8 cellular contexts compared by ENCODE assay signal in genomic region chrX:103918584-103919335, GRCh38. TPM values are rescaled to one million over a fixed set of nuclear protein-coding genes. Genes with fewer than 3 reads are reported as not detected.
DNase-seq lines count a peak whose midpoint lies in the region; ATAC-seq and TF ChIP-seq lines count a peak whose summit lies in the region.

No MANE protein-coding gene starts in this region.

- H3K27ac ChIP-seq in liver (ENCODE audit: low read depth in 1 of 2, low read length in 2 of 2), result peak overlapping the region; percentile 46 to 58

- no peaks in the 10 kb centered on the region for H3K36me3 ChIP-seq in liver (ENCODE audit: control insufficient read depth in 4 of 4, insufficient read depth in 3 of 4, low read depth in 1 of 4, low read length in 3 of 4)

- peak overlapping the region in 1 of 2 donors; percentile 37 for H3K9ac ChIP-seq in liver (ENCODE audit: low read depth in 1 of 2, low read length in 2 of 2)

- TF ChIP-seq CTCF in AG10803 (conservative IDR thresholded peaks at IDR 0.05; ENCODE audit: low read length) (no peak), liver (IDR thresholded peaks at IDR 0.05; ENCODE audit: low read depth, low read length, missing input control) (no peak)

- TF ChIP-seq RAD21 in liver (IDR thresholded peaks at IDR 0.05), result no peak

- H3K4me3 ChIP-seq in AG10803 (ENCODE audit: low read length) (peak overlapping the region; percentile 64), liver (ENCODE audit: low read depth in 1 of 3, low read length in 3 of 3) (peak overlapping the region; percentile 33 to 59 (median 41))

- peaks cover 0 to 14% (median 0%) of the 10 kb centered on the region in 4 donors for H3K27me3 ChIP-seq in liver (ENCODE audit: control insufficient read depth in 4 of 4, insufficient read depth in 4 of 4, low read length in 3 of 4)

- peak; percentile 66 for ATAC-seq in GM18868 (IDR thresholded peaks at IDR 0.05; ENCODE audit: unreplicated experiment)
- ATAC-seq in HG03064 (IDR thresholded peaks at IDR 0.05; ENCODE audit: low read depth, unreplicated experiment), result peak; percentile 61

- H3K4me1 ChIP-seq in liver (ENCODE audit: control insufficient read depth in 4 of 4, insufficient read depth in 4 of 4, low read length in 3 of 4), result peaks cover 0 to 8% (median 4%) of the 10 kb centered on the region in 4 donors

- DNase-seq in AG10803 (ENCODE audit: low read depth), result peak; percentile 56
- peak; percentile 21 for DNase-seq in NCI-H2171 (lab: John Stamatoyannopoulos, UW)
- DNase-seq in activated CD4-positive, alpha-beta T cell treated with anti-CD3 and anti-CD28 coated beads for 24 hours (ENCODE audit: low read depth in 2 of 2), result peak; percentile 25 to 32
- peak; percentile 16 for DNase-seq in dedifferentiated amniotic fluid mesenchymal stem cell (ENCODE audit: extremely low spot score)
- peak; percentile 52 for DNase-seq in stimulated activated CD4-positive, alpha-beta T cell treated with anti-CD3 and anti-CD28 coated beads, Interleukin-4, amount 100 ng/mL, for 24 hours

- WGBS in liver, result 1% methylated on average over 65 of the region's 65 CpGs

- no peaks in the 10 kb centered on the region for H3K9me3 ChIP-seq in liver (ENCODE audit: control insufficient read depth in 4 of 4, low read length in 3 of 4)

TF ChIP-seq in liver, 16 proteins besides CTCF, POLR2A, EP300 and RAD21:
- no peak for TF ChIP-seq MAX (IDR thresholded peaks at IDR 0.05)
- TF ChIP-seq YY1 (IDR thresholded peaks at IDR 0.05), result no peak
- no peak for TF ChIP-seq JUND (IDR thresholded peaks at IDR 0.05)
- TF ChIP-seq ATF3 (IDR thresholded peaks at IDR 0.05), result no peak
- TF ChIP-seq SP1 (IDR thresholded peaks at IDR 0.05), result no peak
- TF ChIP-seq REST (IDR thresholded peaks at IDR 0.05), result no peak
- TF ChIP-seq FOXA2 (IDR thresholded peaks at IDR 0.05), result no peak
- no peak for TF ChIP-seq NR2F2 (IDR thresholded peaks at IDR 0.05)
- no peak for TF ChIP-seq GABPA (IDR thresholded peaks at IDR 0.05 in 1 of 2, conservative IDR thresholded peaks at IDR 0.05 in 1 of 2)
- no peak for TF ChIP-seq FOXA1 (IDR thresholded peaks at IDR 0.05)
- no peak for TF ChIP-seq TAF1 (conservative IDR thresholded peaks at IDR 0.05)
- TF ChIP-seq RXRA (IDR thresholded peaks at IDR 0.05), result no peak
- TF ChIP-seq HNF4A (conservative IDR thresholded peaks at IDR 0.05), result no peak

RNA-seq across cellular contexts. Expression of gene TMSB15B, which starts 43.7 kb away (rescaled TPM):
- total RNA-seq in liver, result under 1 TPM; 0.08 to 0.79 TPM
- polyA plus RNA-seq in liver, result under 1 TPM; 0.07 to 0.42 TPM

Comparison
In these comparisons a context has a peak if more than half of its experiments do, and no peak if none do; other contexts are left out.
1. Peak in every context shown above with its lines: DNase-seq, ATAC-seq, H3K4me3 ChIP-seq and H3K27ac ChIP-seq.